8 cellular contexts compared by ENCODE assay signal in the genomic region with DNA sequence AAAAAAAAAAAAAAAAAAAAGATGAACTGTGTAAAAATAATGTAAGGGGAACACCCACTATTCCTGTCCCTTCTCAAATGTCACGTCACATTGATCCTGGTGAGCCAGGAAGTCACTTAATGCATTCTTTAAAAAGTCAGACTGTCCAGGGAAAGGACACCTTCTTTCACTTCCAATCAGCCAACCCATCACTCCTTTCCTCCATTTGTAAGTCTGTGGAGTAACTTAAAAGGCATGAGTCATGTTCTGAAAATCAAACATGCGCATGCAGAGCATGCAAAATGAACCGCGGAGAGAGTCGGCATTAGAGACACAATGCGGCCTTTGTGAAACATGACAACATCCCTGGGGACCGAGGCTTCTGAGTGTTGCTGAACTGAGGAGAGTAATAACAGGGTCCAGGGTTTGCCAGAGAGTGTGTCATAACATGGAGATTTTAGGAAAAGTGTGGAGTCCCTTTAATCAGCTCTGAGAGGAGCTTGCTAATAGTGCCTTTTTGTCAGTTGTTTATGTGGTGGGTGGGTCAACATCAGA.
DNase-seq lines count a peak whose midpoint lies in the region; TF ChIP-seq lines count a peak whose summit lies in the region.

No MANE protein-coding gene starts in this region.

- no peaks in the 10 kb centered on the region for H3K79me2 ChIP-seq in GM23248 (ENCODE audit: insufficient read depth)

- no peaks in the 10 kb centered on the region for H3K27me3 ChIP-seq in GM23248 (replicated peaks; ENCODE audit: insufficient read depth)

- H3K36me3 ChIP-seq in GM23248 (ENCODE audit: low read depth) = no peaks in the 10 kb centered on the region

- 2 to 5% methylated on average over 7 of the region's 7 CpGs for WGBS in GM23248 (ENCODE audit: low coverage in 1 of 2, low lambda C conversion rate in 2 of 2, missing lambda C conversion rate in 2 of 2), 2 experiments

- H2AFZ ChIP-seq in GM23248 = no peak overlapping the region

- no peaks in the 10 kb centered on the region for H4K20me1 ChIP-seq in GM23248 (ENCODE audit: insufficient read depth)

- H3K9me3 Mint-ChIP-seq in nephron progenitor cell = no peaks in the 10 kb centered on the region

- in situ Hi-C loops in GM23248 (cut with MboI) = no loop called here

- H3K9ac ChIP-seq in GM23248 = no peak overlapping the region

- H3K4me3 Mint-ChIP-seq in nephron progenitor cell = peak overlapping the region; percentile 46

- no peaks in the 10 kb centered on the region for H3K27me3 Mint-ChIP-seq in nephron progenitor cell (ENCODE audit: low read depth, poor library complexity)

- no peak overlapping the region for H3K27ac ChIP-seq in GM23248

- no peaks in the 10 kb centered on the region for H3K4me1 ChIP-seq in GM23248 (ENCODE audit: insufficient read depth)

- H3K9me3 ChIP-seq in GM23248 (ENCODE audit: low read depth) = no peaks in the 10 kb centered on the region

- H3K4me2 ChIP-seq in GM23248 (ENCODE audit: unreplicated experiment) = no peak overlapping the region

- DNase-seq in DMS53 (lab: John Stamatoyannopoulos, UW) (peak; percentile 76), GM23248 (peak; percentile 53), NCI-H128 (lab: John Stamatoyannopoulos, UW; ENCODE audit: unreplicated experiment) (peak; percentile 64), epidermal melanocyte (ENCODE audit: insufficient read length, low spot score) (peak; percentile 57), nephron progenitor cell (peak; percentile 37), GM19240 (ENCODE audit: insufficient read length, low spot score) (no peak), T-helper 2 cell (no peak)
- no peak for DNase-seq in stimulated activated CD4-positive, alpha-beta T cell treated with anti-CD3 and anti-CD28 coated beads, Interleukin-15, amount 100 ng/mL, for 24 hours

- peaks cover 27% of the 10 kb centered on the region for H3K4me1 Mint-ChIP-seq in nephron progenitor cell

- no peaks in the 10 kb centered on the region for H3F3A ChIP-seq in GM23248 (ENCODE audit: insufficient read depth)

- no peaks in the 10 kb centered on the region for H3K36me3 Mint-ChIP-seq in nephron progenitor cell (ENCODE audit: low read depth)

- H3K27ac Mint-ChIP-seq in nephron progenitor cell = peak overlapping the region; percentile 92

- no peak for TF ChIP-seq CTCF in nephron progenitor cell (IDR thresholded peaks at IDR 0.05)

- no peak overlapping the region for H3K4me3 ChIP-seq in GM23248

- H3K9me2 ChIP-seq in GM23248 (ENCODE audit: insufficient read depth) = no peaks in the 10 kb centered on the region

Comparison
In these comparisons a context has a peak if more than half of its experiments do, and no peak if none do; other contexts are left out.
1. DNase-seq: peak in DMS53 (single experiment), GM23248 (single experiment), NCI-H128 (single experiment), epidermal melanocyte (single experiment) and nephron progenitor cell (single experiment); none in GM19240 (single experiment), stimulated activated CD4-positive, alpha-beta T cell treated with anti-CD3 and anti-CD28 coated beads, Interleukin-15, amount 100 ng/mL, for 24 hours (single experiment) and T-helper 2 cell (0 of 5).